Comparison of ENCODE assay signal across 1 cellular context in the genomic region with DNA sequence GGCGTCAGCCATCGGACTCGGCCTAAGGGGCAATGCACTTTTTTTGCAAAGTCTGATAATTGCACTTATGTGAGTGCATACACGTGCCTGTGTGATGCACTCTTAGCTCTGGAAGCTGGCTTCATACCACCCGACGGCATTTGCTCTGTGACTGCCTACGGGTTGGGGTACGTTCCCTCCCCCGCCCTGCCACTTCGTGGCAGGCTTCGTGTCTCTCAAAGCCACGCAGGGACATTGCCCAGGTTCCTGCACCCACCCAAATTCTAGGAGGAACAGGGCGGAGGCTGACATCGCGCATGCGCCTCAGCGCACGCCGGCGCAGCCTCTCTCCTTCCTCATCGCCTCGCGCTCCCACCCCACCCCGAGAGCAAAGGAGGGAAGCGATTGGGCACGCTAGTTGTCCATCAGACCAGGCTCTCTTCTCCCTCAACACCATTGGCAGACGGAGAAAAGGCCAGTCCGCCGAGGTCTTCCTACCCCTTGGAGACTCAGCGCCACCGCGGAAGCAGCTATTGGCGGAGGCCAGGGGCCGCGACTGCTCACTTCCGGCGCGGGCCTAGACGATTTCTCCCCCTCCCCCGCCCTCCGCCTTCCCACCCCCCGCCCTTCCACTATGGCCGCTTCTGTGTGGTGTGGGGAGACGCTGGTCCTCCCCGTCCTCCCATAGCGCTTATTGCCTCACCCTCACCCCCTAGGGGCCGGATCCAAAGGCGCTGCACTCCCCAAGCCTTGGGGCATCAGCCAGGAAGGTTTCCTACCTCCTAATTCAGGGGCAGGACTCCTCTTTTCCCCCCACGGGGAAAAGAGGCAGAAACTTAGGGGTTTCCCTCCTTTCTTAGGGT.
TF ChIP-seq lines count a peak whose summit lies in the region.

A gene with protein sequence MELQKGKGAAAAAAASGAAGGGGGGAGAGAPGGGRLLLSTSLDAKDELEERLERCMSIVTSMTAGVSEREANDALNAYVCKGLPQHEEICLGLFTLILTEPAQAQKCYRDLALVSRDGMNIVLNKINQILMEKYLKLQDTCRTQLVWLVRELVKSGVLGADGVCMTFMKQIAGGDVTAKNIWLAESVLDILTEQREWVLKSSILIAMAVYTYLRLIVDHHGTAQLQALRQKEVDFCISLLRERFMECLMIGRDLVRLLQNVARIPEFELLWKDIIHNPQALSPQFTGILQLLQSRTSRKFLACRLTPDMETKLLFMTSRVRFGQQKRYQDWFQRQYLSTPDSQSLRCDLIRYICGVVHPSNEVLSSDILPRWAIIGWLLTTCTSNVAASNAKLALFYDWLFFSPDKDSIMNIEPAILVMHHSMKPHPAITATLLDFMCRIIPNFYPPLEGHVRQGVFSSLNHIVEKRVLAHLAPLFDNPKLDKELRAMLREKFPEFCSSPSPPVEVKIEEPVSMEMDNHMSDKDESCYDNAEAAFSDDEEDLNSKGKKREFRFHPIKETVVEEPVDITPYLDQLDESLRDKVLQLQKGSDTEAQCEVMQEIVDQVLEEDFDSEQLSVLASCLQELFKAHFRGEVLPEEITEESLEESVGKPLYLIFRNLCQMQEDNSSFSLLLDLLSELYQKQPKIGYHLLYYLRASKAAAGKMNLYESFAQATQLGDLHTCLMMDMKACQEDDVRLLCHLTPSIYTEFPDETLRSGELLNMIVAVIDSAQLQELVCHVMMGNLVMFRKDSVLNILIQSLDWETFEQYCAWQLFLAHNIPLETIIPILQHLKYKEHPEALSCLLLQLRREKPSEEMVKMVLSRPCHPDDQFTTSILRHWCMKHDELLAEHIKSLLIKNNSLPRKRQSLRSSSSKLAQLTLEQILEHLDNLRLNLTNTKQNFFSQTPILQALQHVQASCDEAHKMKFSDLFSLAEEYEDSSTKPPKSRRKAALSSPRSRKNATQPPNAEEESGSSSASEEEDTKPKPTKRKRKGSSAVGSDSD (plus strand): TSS at position 588 of the 842 bp plus-strand sequence. CDS start 585 bp downstream, outside the sequence.

TF ChIP-seq in GM12878, 131 proteins besides CTCF, POLR2A, EP300 and RAD21 (continued from another document and continues in another):
- TF ChIP-seq, protein P1, sequence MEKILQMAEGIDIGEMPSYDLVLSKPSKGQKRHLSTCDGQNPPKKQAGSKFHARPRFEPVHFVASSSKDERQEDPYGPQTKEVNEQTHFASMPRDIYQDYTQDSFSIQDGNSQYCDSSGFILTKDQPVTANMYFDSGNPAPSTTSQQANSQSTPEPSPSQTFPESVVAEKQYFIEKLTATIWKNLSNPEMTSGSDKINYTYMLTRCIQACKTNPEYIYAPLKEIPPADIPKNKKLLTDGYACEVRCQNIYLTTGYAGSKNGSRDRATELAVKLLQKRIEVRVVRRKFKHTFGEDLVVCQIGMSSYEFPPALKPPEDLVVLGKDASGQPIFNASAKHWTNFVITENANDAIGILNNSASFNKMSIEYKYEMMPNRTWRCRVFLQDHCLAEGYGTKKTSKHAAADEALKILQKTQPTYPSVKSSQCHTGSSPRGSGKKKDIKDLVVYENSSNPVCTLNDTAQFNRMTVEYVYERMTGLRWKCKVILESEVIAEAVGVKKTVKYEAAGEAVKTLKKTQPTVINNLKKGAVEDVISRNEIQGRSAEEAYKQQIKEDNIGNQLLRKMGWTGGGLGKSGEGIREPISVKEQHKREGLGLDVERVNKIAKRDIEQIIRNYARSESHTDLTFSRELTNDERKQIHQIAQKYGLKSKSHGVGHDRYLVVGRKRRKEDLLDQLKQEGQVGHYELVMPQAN (conservative IDR thresholded peaks at IDR 0.05) = peak; percentile 19; the same call in 1 of the 2 replicates
- peak; percentile 83 for TF ChIP-seq LARP7 (IDR thresholded peaks at IDR 0.05)
- 0 out of 2 replicates have a peak, but pooled peaks have one; percentile 57 for TF ChIP-seq RB1 (IDR thresholded peaks at IDR 0.05; ENCODE audit: borderline replicate concordance)
- TF ChIP-seq CBFB (IDR thresholded peaks at IDR 0.05; ENCODE audit: low read depth) = 0 out of 2 replicates have a peak, but pooled peaks have one; percentile 9
- TF ChIP-seq CBX3 (IDR thresholded peaks at IDR 0.05; ENCODE audit: borderline replicate concordance, low read depth) = no peak
- peak; percentile 92 for TF ChIP-seq DPF2 (IDR thresholded peaks at IDR 0.05)
- peak; percentile 35; the same call in 1 of the 2 replicates for TF ChIP-seq MXI1 (IDR thresholded peaks at IDR 0.05; ENCODE audit: low read depth, low read length)
- TF ChIP-seq NFYA (IDR thresholded peaks at IDR 0.05; ENCODE audit: borderline replicate concordance, low read depth, low read length) = peak; percentile 24; the same call in 1 of the 2 replicates
- peak; percentile 76 for TF ChIP-seq POLR2AphosphoS5 (IDR thresholded peaks at IDR 0.05; ENCODE audit: low read length)
- TF ChIP-seq, protein P2, sequence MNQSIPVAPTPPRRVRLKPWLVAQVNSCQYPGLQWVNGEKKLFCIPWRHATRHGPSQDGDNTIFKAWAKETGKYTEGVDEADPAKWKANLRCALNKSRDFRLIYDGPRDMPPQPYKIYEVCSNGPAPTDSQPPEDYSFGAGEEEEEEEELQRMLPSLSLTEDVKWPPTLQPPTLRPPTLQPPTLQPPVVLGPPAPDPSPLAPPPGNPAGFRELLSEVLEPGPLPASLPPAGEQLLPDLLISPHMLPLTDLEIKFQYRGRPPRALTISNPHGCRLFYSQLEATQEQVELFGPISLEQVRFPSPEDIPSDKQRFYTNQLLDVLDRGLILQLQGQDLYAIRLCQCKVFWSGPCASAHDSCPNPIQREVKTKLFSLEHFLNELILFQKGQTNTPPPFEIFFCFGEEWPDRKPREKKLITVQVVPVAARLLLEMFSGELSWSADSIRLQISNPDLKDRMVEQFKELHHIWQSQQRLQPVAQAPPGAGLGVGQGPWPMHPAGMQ (IDR thresholded peaks at IDR 0.05; ENCODE audit: borderline replicate concordance) = no peak
- no peak for TF ChIP-seq PAX8 (IDR thresholded peaks at IDR 0.05)
- peak in 1 of 2 experiments; percentile 21; a peak in 1 of 3 replicates for TF ChIP-seq EGR1 (IDR thresholded peaks at IDR 0.05; ENCODE audit: borderline replicate concordance in 1 of 2, low read depth in 2 of 2, low read length in 2 of 2)
- no peak for TF ChIP-seq ZNF274 (IDR thresholded peaks at IDR 0.05; ENCODE audit: insufficient read depth, insufficient read length)
- TF ChIP-seq RUNX3 (IDR thresholded peaks at IDR 0.05; ENCODE audit: low read length) = peak; percentile 18; the same call in 1 of the 2 replicates
- 0 out of 2 replicates have a peak, but pooled peaks have one; percentile 46 for TF ChIP-seq BACH1 (IDR thresholded peaks at IDR 0.05; ENCODE audit: borderline replicate concordance)
- no peak for TF ChIP-seq EZH2 (IDR thresholded peaks at IDR 0.05; ENCODE audit: borderline replicate concordance, control insufficient read depth, low read depth, low read length)
- TF ChIP-seq, protein P3, sequence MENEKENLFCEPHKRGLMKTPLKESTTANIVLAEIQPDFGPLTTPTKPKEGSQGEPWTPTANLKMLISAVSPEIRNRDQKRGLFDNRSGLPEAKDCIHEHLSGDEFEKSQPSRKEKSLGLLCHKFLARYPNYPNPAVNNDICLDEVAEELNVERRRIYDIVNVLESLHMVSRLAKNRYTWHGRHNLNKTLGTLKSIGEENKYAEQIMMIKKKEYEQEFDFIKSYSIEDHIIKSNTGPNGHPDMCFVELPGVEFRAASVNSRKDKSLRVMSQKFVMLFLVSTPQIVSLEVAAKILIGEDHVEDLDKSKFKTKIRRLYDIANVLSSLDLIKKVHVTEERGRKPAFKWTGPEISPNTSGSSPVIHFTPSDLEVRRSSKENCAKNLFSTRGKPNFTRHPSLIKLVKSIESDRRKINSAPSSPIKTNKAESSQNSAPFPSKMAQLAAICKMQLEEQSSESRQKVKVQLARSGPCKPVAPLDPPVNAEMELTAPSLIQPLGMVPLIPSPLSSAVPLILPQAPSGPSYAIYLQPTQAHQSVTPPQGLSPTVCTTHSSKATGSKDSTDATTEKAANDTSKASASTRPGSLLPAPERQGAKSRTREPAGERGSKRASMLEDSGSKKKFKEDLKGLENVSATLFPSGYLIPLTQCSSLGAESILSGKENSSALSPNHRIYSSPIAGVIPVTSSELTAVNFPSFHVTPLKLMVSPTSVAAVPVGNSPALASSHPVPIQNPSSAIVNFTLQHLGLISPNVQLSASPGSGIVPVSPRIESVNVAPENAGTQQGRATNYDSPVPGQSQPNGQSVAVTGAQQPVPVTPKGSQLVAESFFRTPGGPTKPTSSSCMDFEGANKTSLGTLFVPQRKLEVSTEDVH (IDR thresholded peaks at IDR 0.05; ENCODE audit: low read depth, partially characterized antibody) = no peak
- peak; percentile 84 for TF ChIP-seq GABPA (IDR thresholded peaks at IDR 0.05; ENCODE audit: low read depth)
- TF ChIP-seq, protein P4, sequence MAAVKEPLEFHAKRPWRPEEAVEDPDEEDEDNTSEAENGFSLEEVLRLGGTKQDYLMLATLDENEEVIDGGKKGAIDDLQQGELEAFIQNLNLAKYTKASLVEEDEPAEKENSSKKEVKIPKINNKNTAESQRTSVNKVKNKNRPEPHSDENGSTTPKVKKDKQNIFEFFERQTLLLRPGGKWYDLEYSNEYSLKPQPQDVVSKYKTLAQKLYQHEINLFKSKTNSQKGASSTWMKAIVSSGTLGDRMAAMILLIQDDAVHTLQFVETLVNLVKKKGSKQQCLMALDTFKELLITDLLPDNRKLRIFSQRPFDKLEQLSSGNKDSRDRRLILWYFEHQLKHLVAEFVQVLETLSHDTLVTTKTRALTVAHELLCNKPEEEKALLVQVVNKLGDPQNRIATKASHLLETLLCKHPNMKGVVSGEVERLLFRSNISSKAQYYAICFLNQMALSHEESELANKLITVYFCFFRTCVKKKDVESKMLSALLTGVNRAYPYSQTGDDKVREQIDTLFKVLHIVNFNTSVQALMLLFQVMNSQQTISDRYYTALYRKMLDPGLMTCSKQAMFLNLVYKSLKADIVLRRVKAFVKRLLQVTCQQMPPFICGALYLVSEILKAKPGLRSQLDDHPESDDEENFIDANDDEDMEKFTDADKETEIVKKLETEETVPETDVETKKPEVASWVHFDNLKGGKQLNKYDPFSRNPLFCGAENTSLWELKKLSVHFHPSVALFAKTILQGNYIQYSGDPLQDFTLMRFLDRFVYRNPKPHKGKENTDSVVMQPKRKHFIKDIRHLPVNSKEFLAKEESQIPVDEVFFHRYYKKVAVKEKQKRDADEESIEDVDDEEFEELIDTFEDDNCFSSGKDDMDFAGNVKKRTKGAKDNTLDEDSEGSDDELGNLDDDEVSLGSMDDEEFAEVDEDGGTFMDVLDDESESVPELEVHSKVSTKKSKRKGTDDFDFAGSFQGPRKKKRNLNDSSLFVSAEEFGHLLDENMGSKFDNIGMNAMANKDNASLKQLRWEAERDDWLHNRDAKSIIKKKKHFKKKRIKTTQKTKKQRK (IDR thresholded peaks at IDR 0.05; ENCODE audit: low read depth, low read length) = peak; percentile 59
- TF ChIP-seq IKZF2 (IDR thresholded peaks at IDR 0.05) = peak in 1 of 2 experiments; percentile 16; a peak in 1 of 4 replicates
- peak; percentile 89 for TF ChIP-seq TAF1 (IDR thresholded peaks at IDR 0.05; ENCODE audit: borderline replicate concordance, low read depth, low read length)
- peak; percentile 90 for TF ChIP-seq NRF1 (conservative IDR thresholded peaks at IDR 0.05; ENCODE audit: low read depth, low read length)
- 0 out of 2 replicates have a peak, but pooled peaks have one; percentile 44 for TF ChIP-seq NBN (IDR thresholded peaks at IDR 0.05)
- TF ChIP-seq, protein P5, sequence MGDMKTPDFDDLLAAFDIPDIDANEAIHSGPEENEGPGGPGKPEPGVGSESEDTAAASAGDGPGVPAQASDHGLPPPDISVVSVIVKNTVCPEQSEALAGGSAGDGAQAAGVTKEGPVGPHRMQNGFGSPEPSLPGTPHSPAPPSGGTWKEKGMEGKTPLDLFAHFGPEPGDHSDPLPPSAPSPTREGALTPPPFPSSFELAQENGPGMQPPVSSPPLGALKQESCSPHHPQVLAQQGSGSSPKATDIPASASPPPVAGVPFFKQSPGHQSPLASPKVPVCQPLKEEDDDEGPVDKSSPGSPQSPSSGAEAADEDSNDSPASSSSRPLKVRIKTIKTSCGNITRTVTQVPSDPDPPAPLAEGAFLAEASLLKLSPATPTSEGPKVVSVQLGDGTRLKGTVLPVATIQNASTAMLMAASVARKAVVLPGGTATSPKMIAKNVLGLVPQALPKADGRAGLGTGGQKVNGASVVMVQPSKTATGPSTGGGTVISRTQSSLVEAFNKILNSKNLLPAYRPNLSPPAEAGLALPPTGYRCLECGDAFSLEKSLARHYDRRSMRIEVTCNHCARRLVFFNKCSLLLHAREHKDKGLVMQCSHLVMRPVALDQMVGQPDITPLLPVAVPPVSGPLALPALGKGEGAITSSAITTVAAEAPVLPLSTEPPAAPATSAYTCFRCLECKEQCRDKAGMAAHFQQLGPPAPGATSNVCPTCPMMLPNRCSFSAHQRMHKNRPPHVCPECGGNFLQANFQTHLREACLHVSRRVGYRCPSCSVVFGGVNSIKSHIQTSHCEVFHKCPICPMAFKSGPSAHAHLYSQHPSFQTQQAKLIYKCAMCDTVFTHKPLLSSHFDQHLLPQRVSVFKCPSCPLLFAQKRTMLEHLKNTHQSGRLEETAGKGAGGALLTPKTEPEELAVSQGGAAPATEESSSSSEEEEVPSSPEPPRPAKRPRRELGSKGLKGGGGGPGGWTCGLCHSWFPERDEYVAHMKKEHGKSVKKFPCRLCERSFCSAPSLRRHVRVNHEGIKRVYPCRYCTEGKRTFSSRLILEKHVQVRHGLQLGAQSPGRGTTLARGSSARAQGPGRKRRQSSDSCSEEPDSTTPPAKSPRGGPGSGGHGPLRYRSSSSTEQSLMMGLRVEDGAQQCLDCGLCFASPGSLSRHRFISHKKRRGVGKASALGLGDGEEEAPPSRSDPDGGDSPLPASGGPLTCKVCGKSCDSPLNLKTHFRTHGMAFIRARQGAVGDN (IDR thresholded peaks at IDR 0.05) = peak; percentile 95
- TF ChIP-seq, protein P6, sequence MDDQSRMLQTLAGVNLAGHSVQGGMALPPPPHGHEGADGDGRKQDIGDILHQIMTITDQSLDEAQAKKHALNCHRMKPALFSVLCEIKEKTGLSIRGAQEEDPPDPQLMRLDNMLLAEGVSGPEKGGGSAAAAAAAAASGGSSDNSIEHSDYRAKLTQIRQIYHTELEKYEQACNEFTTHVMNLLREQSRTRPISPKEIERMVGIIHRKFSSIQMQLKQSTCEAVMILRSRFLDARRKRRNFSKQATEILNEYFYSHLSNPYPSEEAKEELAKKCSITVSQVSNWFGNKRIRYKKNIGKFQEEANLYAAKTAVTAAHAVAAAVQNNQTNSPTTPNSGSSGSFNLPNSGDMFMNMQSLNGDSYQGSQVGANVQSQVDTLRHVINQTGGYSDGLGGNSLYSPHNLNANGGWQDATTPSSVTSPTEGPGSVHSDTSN (IDR thresholded peaks at IDR 0.05; ENCODE audit: insufficient replicate concordance, low read depth, low read length) = peak; percentile 97
- TF ChIP-seq FOXM1 (IDR thresholded peaks at IDR 0.05; ENCODE audit: low read depth, low read length) = no peak
